8 cellular contexts compared by ENCODE assay signal in the genomic region with DNA sequence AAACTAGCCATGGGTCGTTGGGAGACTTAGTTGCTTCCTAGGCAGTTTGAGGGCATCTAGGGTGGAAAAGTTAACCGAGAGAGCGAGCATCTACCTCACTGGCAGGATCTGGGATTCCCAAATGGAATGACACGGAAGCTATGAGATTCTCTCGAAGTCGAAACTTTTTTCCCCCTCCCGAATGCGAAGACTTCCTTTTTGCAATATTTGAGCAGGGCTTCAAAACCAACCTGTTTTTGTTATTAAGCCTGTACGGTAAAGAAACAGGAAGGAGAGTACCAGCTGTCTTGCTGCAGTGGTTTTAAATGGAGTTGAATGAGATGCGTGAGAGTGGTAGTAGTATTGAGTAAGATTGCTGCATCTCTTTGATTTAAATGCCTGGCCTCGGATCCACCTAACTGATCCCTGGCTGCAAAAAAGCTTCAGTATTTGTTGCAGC. TPM values are rescaled to one million over a fixed set of nuclear protein-coding genes. Genes with fewer than 3 reads are reported as not detected.
DNase-seq lines count a peak whose midpoint lies in the region; ATAC-seq, FAIRE-seq and TF ChIP-seq lines count a peak whose summit lies in the region.

No MANE protein-coding gene starts in this region.

- H3K4me3 Mint-ChIP-seq in stimulated activated memory B cell treated with anti-CD40 and anti-IgM and Interleukin-4, amounts not matched to agents 10 μg/mL and 1 μg/mL and 100 μg/mL, for 72 hours: peak overlapping the region; percentile 94

- peaks cover 2% of the 10 kb centered on the region for H3K9me1 ChIP-seq in keratinocyte (ENCODE audit: control insufficient read depth, extremely low read depth, insufficient read depth, low read length)

- peaks cover 28% of the 10 kb centered on the region for H3K36me3 Mint-ChIP-seq in stimulated activated memory B cell treated with anti-CD40 and anti-IgM and Interleukin-4, amounts not matched to agents 10 μg/mL and 1 μg/mL and 100 μg/mL, for 72 hours

- peak in 1 of 3 donors; percentile 24 for TF ChIP-seq POLR2A in body of pancreas (IDR thresholded peaks at IDR 0.05)

- H3K9ac ChIP-seq in keratinocyte (ENCODE audit: control insufficient read depth, extremely low read depth, insufficient read depth, low read length): peak overlapping the region; percentile 92

- H3K4me3 ChIP-seq in AG04449 (ENCODE audit: low read depth, low read length) (peak overlapping the region; percentile 82), GM12875 (ENCODE audit: low read depth, low read length) (peak overlapping the region; percentile 73), body of pancreas (peak overlapping the region; percentile 68 to 92), keratinocyte (ENCODE audit: control insufficient read depth in 2 of 3, extremely low read depth in 1 of 3, insufficient read depth in 2 of 3, low read depth in 1 of 3, low read length in 3 of 3) (peak overlapping the region; percentile 87 to 97 (median 96))

- ATAC-seq in body of pancreas: no peak
- peak; percentile 60 for ATAC-seq in stimulated activated memory B cell treated with anti-CD40 and anti-IgM and Interleukin-4, amounts not matched to agents 10 μg/mL and 1 μg/mL and 100 μg/mL, for 72 hours
- ATAC-seq in GM21390 (IDR thresholded peaks at IDR 0.05; ENCODE audit: unreplicated experiment): no peak
- no peak for ATAC-seq in HG02642 (IDR thresholded peaks at IDR 0.05; ENCODE audit: poor library complexity, unreplicated experiment)

- H3K9me3 ChIP-seq in body of pancreas (no peaks in the 10 kb centered on the region), keratinocyte (ENCODE audit: control insufficient read depth, low read depth, low read length) (no peaks in the 10 kb centered on the region)

- no peaks in the 10 kb centered on the region for H3K27me3 Mint-ChIP-seq in stimulated activated memory B cell treated with anti-CD40 and anti-IgM and Interleukin-4, amounts not matched to agents 10 μg/mL and 1 μg/mL and 100 μg/mL, for 72 hours

- dilution Hi-C loops in keratinocyte (cut with MboI; ENCODE audit: extremely low pct_ligation_motif_present, low sequenced_read_pairs): no loop called here

- H3K9me3 Mint-ChIP-seq in stimulated activated memory B cell treated with anti-CD40 and anti-IgM and Interleukin-4, amounts not matched to agents 10 μg/mL and 1 μg/mL and 100 μg/mL, for 72 hours: no peaks in the 10 kb centered on the region

- H3K4me1 Mint-ChIP-seq in stimulated activated memory B cell treated with anti-CD40 and anti-IgM and Interleukin-4, amounts not matched to agents 10 μg/mL and 1 μg/mL and 100 μg/mL, for 72 hours: peaks cover 47% of the 10 kb centered on the region

- peaks cover 57% of the 10 kb centered on the region for H3K79me2 ChIP-seq in keratinocyte (ENCODE audit: control insufficient read depth, insufficient read depth, low read length)

- H3K36me3 ChIP-seq in body of pancreas (replicated peaks in 1 of 2; ENCODE audit: insufficient read depth in 1 of 2, low read depth in 2 of 2) (no peaks in the 10 kb centered on the region), keratinocyte (ENCODE audit: control insufficient read depth in 2 of 2, extremely low read depth in 1 of 2, insufficient read depth in 2 of 2, low read length in 2 of 2) (no peaks in the 10 kb centered on the region)

- WGBS in body of pancreas, 2 donors: 0% methylated on average over 11 of the region's 11 CpGs

- peaks cover 26% of the 10 kb centered on the region for H3K4me1 ChIP-seq in body of pancreas
- peaks cover 25% of the 10 kb centered on the region for H3K4me1 ChIP-seq in keratinocyte (ENCODE audit: control insufficient read depth, extremely low read depth, insufficient read depth, low read length)

- H4K20me1 ChIP-seq in keratinocyte (ENCODE audit: control insufficient read depth, extremely low read depth, insufficient read depth, low read length): peaks cover 2% of the 10 kb centered on the region

- peak overlapping the region; percentile 93 for H3K27ac Mint-ChIP-seq in stimulated activated memory B cell treated with anti-CD40 and anti-IgM and Interleukin-4, amounts not matched to agents 10 μg/mL and 1 μg/mL and 100 μg/mL, for 72 hours

- no peak for FAIRE-seq in keratinocyte (lab: Jason Lieb, UNC)

- peak overlapping the region in 3 of 4 donors; percentile 86 to 92 (median 87) for H3K27ac ChIP-seq in body of pancreas
- peak overlapping the region; percentile 80 for H3K27ac ChIP-seq in keratinocyte (ENCODE audit: control insufficient read depth, insufficient read depth, low read length)

- H3K27me3 ChIP-seq in body of pancreas (no peaks in the 10 kb centered on the region), keratinocyte (ENCODE audit: control insufficient read depth, extremely low read depth, insufficient read depth, low read length) (no peaks in the 10 kb centered on the region)

- DNase-seq in AG04449 (ENCODE audit: low read depth, low spot score) (no peak), NOMO-1 treated with DMSO at 0.1 percent for 48 hours (lab: John Stamatoyannopoulos, UW; ENCODE audit: unreplicated experiment) (peak; percentile 95), body of pancreas (peak in 1 of 4 donors; percentile 6), keratinocyte (ENCODE audit: low read depth, low spot score) (no peak)

- POLR2A ChIA-PET in AG04449 (lab: Yijun Ruan, JAX): interaction anchor here (1.1 to 2.3 kb wide), 2 partner anchors 50 to 148 kb away, joined by 3 to 6 read pairs; no protein-coding TSS in a partner anchor

- CTCF ChIA-PET in AG04449 (lab: Yijun Ruan, JAX): interaction anchor here (0.8 to 4.7 kb wide), 9 partner anchors 10 to 297 kb away, joined by 3 to 20 read pairs (median 5); no protein-coding TSS in a partner anchor

- intact Hi-C loops in body of pancreas (cut with DNase I): no loop called here

- H2AFZ ChIP-seq in keratinocyte (ENCODE audit: control insufficient read depth, low read length): peak overlapping the region; percentile 33

- peak overlapping the region; percentile 100 for H3K4me2 ChIP-seq in keratinocyte (ENCODE audit: control insufficient read depth, extremely low read depth, insufficient read depth, low read depth, low read length)

- no peak for TF ChIP-seq CTCF in AG04449 (IDR thresholded peaks at IDR 0.05; ENCODE audit: insufficient read depth, low read length, missing control alignments)
- no peak for TF ChIP-seq CTCF in GM12875 (IDR thresholded peaks at IDR 0.05; ENCODE audit: borderline replicate concordance, insufficient read depth, low read depth, low read length)
- no peak for TF ChIP-seq CTCF in body of pancreas (IDR thresholded peaks at IDR 0.05)
- no peak for TF ChIP-seq CTCF in keratinocyte (optimal IDR thresholded peaks at IDR 0.05 in 1 of 3, IDR thresholded peaks at IDR 0.05 in 1 of 3, conservative IDR thresholded peaks at IDR 0.05 in 1 of 3; ENCODE audit: extremely low read depth in 1 of 3, insufficient read depth in 2 of 3, low read length in 3 of 3)

RNA-seq across cellular contexts. Expression of a gene that starts 1.1 kb away (rescaled TPM):
- total RNA-seq in body of pancreas: 10 to 100 TPM; 14.8 to 17.1 TPM
- 23.1 to 30.9 TPM (median 25.8 TPM) in 3 replicates for polyA plus RNA-seq in keratinocyte
- 19.5 TPM for polyA plus RNA-seq in keratinocyte (2011; ENCODE audit: low read depth)
- polyA plus RNA-seq in keratinocyte (2011; cell fraction: cytosol; rRNA removed): 13.5 and 24.9 TPM in 2 replicates
- polyA plus RNA-seq in keratinocyte (2011; cell fraction: nucleus; rRNA removed): 39.8 and 48.8 TPM in 2 replicates
- 14.5 and 16.8 TPM in 2 replicates for polyA plus RNA-seq in keratinocyte (2012; ENCODE audit: low replicate concordance)
- 28.3 to 64.9 TPM (median 62.5 TPM) in 3 replicates for polyA minus RNA-seq in keratinocyte
- polyA minus RNA-seq in keratinocyte (2011; cell fraction: cytosol; rRNA and poly(A)+ RNA removed): 30.1 TPM
- polyA minus RNA-seq in keratinocyte (2011; cell fraction: nucleus; rRNA and poly(A)+ RNA removed): 49.8 and 96.1 TPM in 2 replicates
